ENCODE assay signal across 25 cellular contexts in genomic region chr1:168264296-168264695, GRCh38. TPM values are rescaled to one million over a fixed set of nuclear protein-coding genes. Genes with fewer than 3 reads are reported as not detected.
A peak's percentile ranks its signal among the peaks of the same experiment; 100 is the strongest.
DNase-seq lines count a peak whose midpoint lies in the region; ATAC-seq, FAIRE-seq and TF ChIP-seq lines count a peak whose summit lies in the region.
"Had no signal": no experiment of that assay in that cellular context is flagged by ENCODE, and none has a peak within 500 bp of the region (broad histone marks: within the 10 kb centered on the region; RNA-seq: fewer than 3 reads in every experiment).

No MANE protein-coding gene starts in this region.

- H3K4me3 ChIP-seq in NB4 (ENCODE audit: low read depth, low read length) (no peak overlapping the region), K562 (no peak overlapping the region), gastroesophageal sphincter (no peak overlapping the region)
- H3K4me3 ChIP-seq: BLaER1, GM12878 had no signal

- H3K27ac ChIP-seq in K562 (ENCODE audit: extremely low read depth, low read depth, low read length) = no peak overlapping the region
- H3K27ac ChIP-seq in gastroesophageal sphincter = no peak overlapping the region
- H3K27ac ChIP-seq: BLaER1 had no signal

- H4K20me1 ChIP-seq in K562 (replicated peaks; ENCODE audit: control insufficient read depth, insufficient read depth, low read length) = no peaks in the 10 kb centered on the region

- no peaks in the 10 kb centered on the region for H3K9me1 ChIP-seq in K562 (ENCODE audit: control insufficient read depth, insufficient read depth, low read length)

- TF ChIP-seq POLR2A in NB4 (IDR thresholded peaks at IDR 0.05; ENCODE audit: extremely low read depth, insufficient read length) (no peak), K562 (conservative IDR thresholded peaks at IDR 0.05) (no peak), gastroesophageal sphincter (IDR thresholded peaks at IDR 0.05) (no peak)

- CTCF ChIA-PET in K562 (lab: Yijun Ruan, JAX; ENCODE audit: low intra/inter-chr PET ratio) = no interaction called here

- H3K27me3 ChIP-seq in K562 (ENCODE audit: control insufficient read depth in 2 of 2, insufficient read depth in 2 of 2, low read length in 2 of 2) = no peaks in the 10 kb centered on the region
- no peaks in the 10 kb centered on the region for H3K27me3 ChIP-seq in gastroesophageal sphincter
- H3K27me3 ChIP-seq: BE2C, BLaER1 had no signal

- H3K36me3 ChIP-seq in K562 (ENCODE audit: control insufficient read depth, insufficient read depth, low read length) (no peaks in the 10 kb centered on the region; the same call in 2 of the 3 replicates), gastroesophageal sphincter (no peaks in the 10 kb centered on the region)
- H3K36me3 ChIP-seq: BE2C had no signal

- intact Hi-C loops in K562 (cut with micrococcal nuclease) = no loop called here

- TF ChIP-seq CTCF in NB4 (IDR thresholded peaks at IDR 0.05; ENCODE audit: low read depth, low read length) (no peak), K562 (IDR thresholded peaks at IDR 0.05 in 2 of 3, conservative IDR thresholded peaks at IDR 0.05 in 1 of 3; ENCODE audit: insufficient read depth in 2 of 3, low read depth in 1 of 3, low read length in 3 of 3) (no peak), gastroesophageal sphincter (IDR thresholded peaks at IDR 0.05) (no peak)

- H2AFZ ChIP-seq in K562 (ENCODE audit: low read depth, low read length) = no peak overlapping the region

- no peak overlapping the region for H3K9ac ChIP-seq in K562 (ENCODE audit: insufficient read depth in 1 of 2, low read depth in 2 of 2, low read length in 2 of 2)
- H3K9ac ChIP-seq: BLaER1 had no signal

- no peak for ATAC-seq in K562
- no peak for ATAC-seq in GM21390 (IDR thresholded peaks at IDR 0.05; ENCODE audit: unreplicated experiment)
- ATAC-seq in gastroesophageal sphincter = no peak
- ATAC-seq: GM12878 had no signal

- no peak for TF ChIP-seq EP300 in K562 (IDR thresholded peaks at IDR 0.05; ENCODE audit: low read length)
- TF ChIP-seq EP300 in gastroesophageal sphincter (IDR thresholded peaks at IDR 0.05) = no peak

- H3K9me3 ChIP-seq in K562 (replicated peaks; ENCODE audit: control insufficient read depth, insufficient read depth, low read depth, low read length) (no peaks in the 10 kb centered on the region), gastroesophageal sphincter (no peaks in the 10 kb centered on the region)
- H3K9me3 ChIP-seq: BE2C had no signal

- TF ChIP-seq RAD21 in K562 (CRISPR knock-in tag; conservative IDR thresholded peaks at IDR 0.05 in 1 of 2, IDR thresholded peaks at IDR 0.05 in 1 of 2) = no peak

- H3K79me2 ChIP-seq in K562 (ENCODE audit: control insufficient read depth, insufficient read depth, low read length) = no peaks in the 10 kb centered on the region

- POLR2A ChIA-PET in K562 (lab: Yijun Ruan, JAX) = no interaction called here

- DNase-seq in NB4 (ENCODE audit: low read depth) (peak; percentile 5), K562 (ENCODE audit: extremely low read depth in 1 of 4, low spot score in 3 of 4) (no peak), NCI-H82 (lab: John Stamatoyannopoulos, UW) (no peak)
- DNase-seq: 8988T; ACHN; BE2C; C1 segment of cervical spinal cord; CD4-positive, alpha-beta memory T cell; CD4-positive, CD25-positive, alpha-beta regulatory T cell; CD8-positive, alpha-beta memory T cell; COR-L47; DMS 273 treated with DMSO at 0.1 percent for 48 hours; DMS153; DMS53; DMS79; DND-41; EL; GDM1 had no signal

- BruUV-seq in K562 (replicated peaks; lab: Mats Ljungman, UMichigan) = no TSS peak

- no peak for FAIRE-seq in K562 (lab: Jason Lieb, UNC)
- FAIRE-seq: A204.1, GM12878, GM12892, GM18507 had no signal

- H3K4me1 ChIP-seq in K562 (replicated peaks in 1 of 2; ENCODE audit: control insufficient read depth in 2 of 2, insufficient read depth in 2 of 2, low read length in 2 of 2) (no peaks in the 10 kb centered on the region; a peak in 1 of 5 replicates), gastroesophageal sphincter (peaks cover 0 to 9% (median 0%) of the 10 kb centered on the region in 3 donors)
- H3K4me1 ChIP-seq: BLaER1 had no signal

- in situ Hi-C loops in K562 (cut with MboI) = no loop called here

- H3K4me2 ChIP-seq in K562 (ENCODE audit: insufficient read depth, low read length) = no peak overlapping the region
- H3K4me2 ChIP-seq: BLaER1 had no signal

- 80% methylated on average over 7 of the region's 7 CpGs for WGBS in K562 (ENCODE audit: insufficient coverage, low coverage, missing lambda C conversion rate)
- 96% methylated on average over 4 of the region's 7 CpGs for WGBS in gastroesophageal sphincter (ENCODE audit: low coverage in 1 of 2), 2 donors

TF ChIP-seq in K562, 482 proteins besides CTCF, POLR2A, EP300 and RAD21 (continues in another document):
- TF ChIP-seq SAFB2 (IDR thresholded peaks at IDR 0.05; ENCODE audit: borderline replicate concordance, low read depth, low read length, severe bottlenecking) (no peak), GTF2A2 (tag; IDR thresholded peaks at IDR 0.05) (no peak), CEBPZ (IDR thresholded peaks at IDR 0.05; ENCODE audit: borderline replicate concordance, low read depth, low read length) (peak; percentile 66; the same call in 1 of the 2 replicates), DDX20 (tag; IDR thresholded peaks at IDR 0.05; ENCODE audit: low read depth) (no peak), CBX3 (IDR thresholded peaks at IDR 0.05; ENCODE audit: borderline replicate concordance in 1 of 2, low read length in 2 of 2) (peak in 1 of 2 experiments; percentile 64; a peak in 1 of 3 replicates)

RNA-seq across cellular contexts. Expression of gene TBX19, which starts 16.4 kb away (rescaled TPM):
- total RNA-seq in K562 (2011; cell fraction: chromatin; rRNA removed; ENCODE audit: low replicate concordance) = 4.0 and 5.3 TPM in 2 replicates
- 2.7 and 3.4 TPM in 2 replicates for total RNA-seq in K562 (2011; cell fraction: nucleolus; rRNA removed)
- total RNA-seq in K562 (2011; cell fraction: nucleoplasm; rRNA removed) = 4.6 and 8.7 TPM in 2 replicates
- total RNA-seq in K562 (2014; rRNA removed) (0.32 and 0.98 TPM in 2 replicates), K562 (2014; rRNA removed; fragmentation: Illumina TruSeq; extraction: Trizol) (0.95 and 1.1 TPM in 2 replicates), K562 (2015; rRNA removed; fragmentation: Illumina TruSeq; extraction: Trizol) (0.94 and 1.3 TPM in 2 replicates), K562 (2021) (1.8 and 2.1 TPM in 2 replicates), gastroesophageal sphincter (1 to 10 TPM in 3 of 4 donors, under 1 TPM in 1; 0.45 to 2.8 (median 1.4) TPM)
- polyA plus RNA-seq in K562 (2011; rRNA removed) (3.1 and 3.4 TPM in 2 replicates), K562 (2014; fragmentation: Illumina TruSeq; extraction: Trizol) (1.9 TPM in 2 replicates), K562 (2014; fragmentation: Nextera tagmentation; extraction: Ambion mirVana) (under 1 TPM; 0.42 to 0.52 TPM), K562 (2014; rRNA removed) (2.4 and 2.8 TPM in 2 replicates)
- 1.9 and 3.3 TPM in 2 replicates for polyA plus RNA-seq in K562 (2011; cell fraction: cytosol; rRNA removed)
- polyA plus RNA-seq in K562 (2011; cell fraction: nucleus; rRNA removed) = 4.1 and 5.3 TPM in 2 replicates
- 1.9 and 3.5 TPM in 2 replicates for polyA plus RNA-seq in K562 (2012)
- polyA minus RNA-seq in K562 (2011; rRNA and poly(A)+ RNA removed) = 1.5 and 1.8 TPM in 2 replicates
- 0.76 TPM in 1 of 2 replicates, not detected in the other for polyA minus RNA-seq in K562 (2011; cell fraction: cytosol; rRNA and poly(A)+ RNA removed)
- polyA minus RNA-seq in K562 (2011; cell fraction: nucleus; rRNA and poly(A)+ RNA removed) = 1.6 and 1.9 TPM in 2 replicates

RNA-seq across cellular contexts. Expression of gene SFT2D2, which starts 38.5 kb away (rescaled TPM):
- total RNA-seq in K562 (2011; cell fraction: chromatin; rRNA removed; ENCODE audit: low replicate concordance) = 63.5 and 68.0 TPM in 2 replicates
- total RNA-seq in K562 (2011; cell fraction: nucleolus; rRNA removed) = 26.0 and 28.6 TPM in 2 replicates
- total RNA-seq in K562 (2011; cell fraction: nucleoplasm; rRNA removed) = 55.2 and 88.0 TPM in 2 replicates
- total RNA-seq in K562 (2014; rRNA removed) (20.5 and 21.6 TPM in 2 replicates), K562 (2014; rRNA removed; fragmentation: Illumina TruSeq; extraction: Trizol) (28.7 and 34.2 TPM in 2 replicates), K562 (2015; rRNA removed; fragmentation: Illumina TruSeq; extraction: Trizol) (28.1 and 28.4 TPM in 2 replicates), K562 (2021) (46.6 and 50.1 TPM in 2 replicates), gastroesophageal sphincter (10 to 100 TPM; 35.0 to 37.1 (median 36.6) TPM)
- polyA plus RNA-seq in K562 (2011; rRNA removed) (29.0 and 35.8 TPM in 2 replicates), K562 (2014; fragmentation: Illumina TruSeq; extraction: Trizol) (9.2 and 10.7 TPM in 2 replicates), K562 (2014; fragmentation: Nextera tagmentation; extraction: Ambion mirVana) (1 to 10 TPM; 3.4 to 6.1 TPM), K562 (2014; rRNA removed) (14.8 and 15.7 TPM in 2 replicates)
- polyA plus RNA-seq in K562 (2011; cell fraction: cytosol; rRNA removed) = 10.7 and 20.6 TPM in 2 replicates
- polyA plus RNA-seq in K562 (2011; cell fraction: nucleus; rRNA removed) = 16.6 and 19.0 TPM in 2 replicates
- 6.7 and 9.0 TPM in 2 replicates for polyA plus RNA-seq in K562 (2012)
- polyA minus RNA-seq in K562 (2011; rRNA and poly(A)+ RNA removed) = 111 and 122 TPM in 2 replicates
- 48.0 and 48.3 TPM in 2 replicates for polyA minus RNA-seq in K562 (2011; cell fraction: cytosol; rRNA and poly(A)+ RNA removed)
- polyA minus RNA-seq in K562 (2011; cell fraction: nucleus; rRNA and poly(A)+ RNA removed) = 15.2 and 18.5 TPM in 2 replicates
